ENCODE assay signal across 9 cellular contexts in the genomic region with DNA sequence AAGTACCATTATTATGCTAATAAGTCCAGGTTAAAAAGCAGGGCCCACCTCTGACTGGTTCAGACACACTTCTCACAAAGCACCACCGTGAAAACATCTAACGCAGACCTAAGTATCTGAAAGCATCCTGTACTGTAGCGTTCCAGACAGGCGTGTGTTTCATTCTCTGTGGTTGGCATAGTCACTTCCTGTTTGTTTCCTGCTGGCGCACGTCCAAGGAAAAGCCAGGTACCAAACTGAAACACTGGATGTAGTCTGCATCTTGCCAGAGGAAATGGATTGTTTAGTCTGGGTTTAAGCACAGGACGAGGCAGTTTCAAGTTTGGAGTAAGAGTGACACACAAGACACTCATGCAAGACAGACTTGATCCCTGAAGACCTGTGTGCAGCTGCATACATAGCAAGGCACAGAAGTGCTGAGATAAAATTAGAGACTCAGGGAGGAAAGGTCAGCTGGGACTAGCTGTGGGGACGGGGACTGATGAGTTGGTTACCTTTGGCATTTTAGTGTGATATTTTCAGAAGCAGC. TPM values are rescaled to one million over a fixed set of nuclear protein-coding genes. Genes with fewer than 3 reads are reported as not detected.
DNase-seq lines count a peak whose midpoint lies in the region; ATAC-seq, FAIRE-seq and TF ChIP-seq lines count a peak whose summit lies in the region.
"Had no signal": no experiment of that assay in that cellular context is flagged by ENCODE, and none has a peak within 500 bp of the region (broad histone marks: within the 10 kb centered on the region; RNA-seq: fewer than 3 reads in every experiment).

No MANE protein-coding gene starts in this region.

- no peak overlapping the region for H2BK120ac ChIP-seq in H9 (ENCODE audit: low read depth, low read length, poor library complexity, severe bottlenecking)

- H3K18ac ChIP-seq in H9 (ENCODE audit: insufficient read length, low read depth, low read length) = no peak overlapping the region

- no peak overlapping the region for H3K23ac ChIP-seq in H9 (ENCODE audit: insufficient read length, low read depth, low read length)

- H2AK5ac ChIP-seq in H9 (ENCODE audit: insufficient read length, low read length) = no peak overlapping the region

- H3K27me3 ChIP-seq in CD8-positive, alpha-beta memory T cell (ENCODE audit: insufficient read depth, low read length, poor library complexity, severe bottlenecking) = no peaks in the 10 kb centered on the region
- H3K27me3 ChIP-seq in H9 (ENCODE audit: insufficient read depth, low read length) (no peaks in the 10 kb centered on the region), pancreas (no peaks in the 10 kb centered on the region), sigmoid colon (no peaks in the 10 kb centered on the region), suprapubic skin (no peaks in the 10 kb centered on the region)

- no CpG with 5 or more reads among the region's 8 CpGs for WGBS in H9 (ENCODE audit: extremely low coverage, insufficient read length, low lambda C conversion rate)
- WGBS in pancreas, 2 donors = 38 to 39% methylated on average over 8 of the region's 8 CpGs
- 15 to 18% methylated on average over 8 of the region's 8 CpGs for WGBS in sigmoid colon, 2 donors
- 26% methylated on average over 8 of the region's 8 CpGs for WGBS in suprapubic skin

- peaks cover 4% of the 10 kb centered on the region for H3K9me3 ChIP-seq in CD8-positive, alpha-beta memory T cell (ENCODE audit: low read length)
- H3K9me3 ChIP-seq in H9 (ENCODE audit: control insufficient read depth, low read depth, low read length) (no peaks in the 10 kb centered on the region), pancreas (no peaks in the 10 kb centered on the region), sigmoid colon (no peaks in the 10 kb centered on the region), suprapubic skin (peaks cover 3% of the 10 kb centered on the region)

- H2BK5ac ChIP-seq in H9 (ENCODE audit: insufficient read length, low read length) = no peak overlapping the region

- peaks cover 6 to 27% (median 25%) of the 10 kb centered on the region in 3 donors for H3K36me3 Mint-ChIP-seq in CD8-positive, alpha-beta memory T cell
- H3K36me3 Mint-ChIP-seq in H9 (ENCODE audit: insufficient read depth in 1 of 3, low read depth in 3 of 3) = peaks cover 12 to 17% (median 14%) of the 10 kb centered on the region in 3 experiments
- H3K36me3 Mint-ChIP-seq in activated CD4-positive, alpha-beta T cell treated with anti-CD3 and anti-CD28 coated beads, Interleukin-2, amount 10 ng/mL, durations not matched to agents 24 days and 14 days (ENCODE audit: low read depth) = peaks cover 35% of the 10 kb centered on the region

- peaks cover 0 to 6% (median 0%) of the 10 kb centered on the region in 5 donors for H3K9me3 Mint-ChIP-seq in CD8-positive, alpha-beta memory T cell
- H3K9me3 Mint-ChIP-seq in H9 = peaks cover 12% of the 10 kb centered on the region in 2 experiments; a peak in 4 of 5 replicates
- peaks cover 3% of the 10 kb centered on the region for H3K9me3 Mint-ChIP-seq in activated CD4-positive, alpha-beta T cell treated with anti-CD3 and anti-CD28 coated beads, Interleukin-2, amount 10 ng/mL, durations not matched to agents 24 days and 14 days

- H3K4me1 ChIP-seq in CD8-positive, alpha-beta memory T cell (ENCODE audit: insufficient read depth, low read length) = peaks cover 26% of the 10 kb centered on the region
- peaks cover 5% of the 10 kb centered on the region for H3K4me1 ChIP-seq in H9 (ENCODE audit: insufficient read depth, low read length)
- H3K4me1 ChIP-seq in pancreas = no peaks in the 10 kb centered on the region
- H3K4me1 ChIP-seq in sigmoid colon = peaks cover 0 to 10% (median 3%) of the 10 kb centered on the region in 4 donors
- peaks cover 2% of the 10 kb centered on the region for H3K4me1 ChIP-seq in suprapubic skin
- H3K4me1 ChIP-seq: HAP-1 had no signal

- H3K27ac Mint-ChIP-seq in CD8-positive, alpha-beta memory T cell = peak overlapping the region; percentile 81 to 100 (median 97)
- H3K27ac Mint-ChIP-seq in H9 = peak overlapping the region in 2 of 3 experiments; percentile 81 to 88; a peak in 4 of 7 replicates
- peak overlapping the region; percentile 71 for H3K27ac Mint-ChIP-seq in activated CD4-positive, alpha-beta T cell treated with anti-CD3 and anti-CD28 coated beads, Interleukin-2, amount 10 ng/mL, durations not matched to agents 24 days and 14 days

- H2BK12ac ChIP-seq in H9 (ENCODE audit: insufficient read length, low read depth, low read length) = no peak overlapping the region

- H4K91ac ChIP-seq in H9 (ENCODE audit: insufficient read length, low read depth, low read length) = no peak overlapping the region

- H3K4me2 ChIP-seq in H9 (ENCODE audit: insufficient read depth, insufficient read length, low read length) = no peak overlapping the region

- no peak overlapping the region for H3K9ac ChIP-seq in H9 (ENCODE audit: extremely low read depth, insufficient read length, low read length)

- peak; percentile 43 to 82 (median 68) for ATAC-seq in pancreas

- H3K14ac ChIP-seq in H9 (ENCODE audit: insufficient read depth, low read length) = no peak overlapping the region

- no peak for TF ChIP-seq CTCF in H9 (conservative IDR thresholded peaks at IDR 0.05)
- TF ChIP-seq CTCF in pancreas (IDR thresholded peaks at IDR 0.05) = no peak
- TF ChIP-seq CTCF in sigmoid colon (IDR thresholded peaks at IDR 0.05) = no peak
- no peak for TF ChIP-seq CTCF in suprapubic skin (IDR thresholded peaks at IDR 0.05)

- H2BK15ac ChIP-seq in H9 (ENCODE audit: low read depth, low read length) = no peak overlapping the region

- H4K5ac ChIP-seq in H9 (ENCODE audit: insufficient read length, low read depth, low read length) = no peak overlapping the region

- no peak overlapping the region for H2AFZ ChIP-seq in H9 (ENCODE audit: low read length)

- H3K27ac ChIP-seq in CD8-positive, alpha-beta memory T cell (ENCODE audit: low read depth, low read length) = no peak overlapping the region
- H3K27ac ChIP-seq in H9 (ENCODE audit: insufficient read length, low read depth, low read length) = no peak overlapping the region
- no peak overlapping the region for H3K27ac ChIP-seq in pancreas
- no peak overlapping the region for H3K27ac ChIP-seq in sigmoid colon
- H3K27ac ChIP-seq in suprapubic skin = no peak overlapping the region

- no peak for FAIRE-seq in pancreas (lab: Jason Lieb, UNC)

- no peaks in the 10 kb centered on the region for H3K27me3 Mint-ChIP-seq in CD8-positive, alpha-beta memory T cell
- no peaks in the 10 kb centered on the region for H3K27me3 Mint-ChIP-seq in H9 (ENCODE audit: low read depth)
- no peaks in the 10 kb centered on the region for H3K27me3 Mint-ChIP-seq in activated CD4-positive, alpha-beta T cell treated with anti-CD3 and anti-CD28 coated beads, Interleukin-2, amount 10 ng/mL, durations not matched to agents 24 days and 14 days

- no peak overlapping the region for H3K56ac ChIP-seq in H9 (ENCODE audit: insufficient read length, low read depth, low read length)

- H3K4me3 Mint-ChIP-seq in CD8-positive, alpha-beta memory T cell = peak overlapping the region in 6 of 7 donors; percentile 19 to 83 (median 72)
- H3K4me3 Mint-ChIP-seq in H9 = no peak overlapping the region
- H3K4me3 Mint-ChIP-seq in activated CD4-positive, alpha-beta T cell treated with anti-CD3 and anti-CD28 coated beads, Interleukin-2, amount 10 ng/mL, durations not matched to agents 24 days and 14 days = peak overlapping the region; percentile 16

- H3K36me3 ChIP-seq in CD8-positive, alpha-beta memory T cell (ENCODE audit: insufficient read depth, low read length) = no peaks in the 10 kb centered on the region
- H3K36me3 ChIP-seq in pancreas (no peaks in the 10 kb centered on the region), sigmoid colon (no peaks in the 10 kb centered on the region), suprapubic skin (peaks cover 4% of the 10 kb centered on the region)
- H3K36me3 ChIP-seq: HAP-1 had no signal

- TF ChIP-seq EP300 in sigmoid colon (IDR thresholded peaks at IDR 0.05) (no peak), suprapubic skin (IDR thresholded peaks at IDR 0.05) (no peak)

- no peaks in the 10 kb centered on the region for H3K23me2 ChIP-seq in H9 (ENCODE audit: insufficient read length, low read depth, low read length, poor library complexity, severe bottlenecking)

- H3K79me1 ChIP-seq in H9 (ENCODE audit: insufficient read depth, low read depth, low read length, poor library complexity, severe bottlenecking) = no peaks in the 10 kb centered on the region

- CTCF ChIA-PET in CD8-positive, alpha-beta memory T cell (lab: Charles Lee) = interaction anchor here (0.8 to 1.9 kb wide), 4 partner anchors 9 to 317 kb away, joined by 3 to 10 read pairs (median 5); partner anchors contain the start of gene AGBL3

- H3K4ac ChIP-seq in H9 (ENCODE audit: low read depth, low read length) = no peak overlapping the region

- H3T11ph ChIP-seq in H9 (ENCODE audit: low read length) = no peak overlapping the region

- no peak overlapping the region for H3K4me3 ChIP-seq in CD8-positive, alpha-beta memory T cell (ENCODE audit: low read length)
- H3K4me3 ChIP-seq in pancreas (no peak overlapping the region), sigmoid colon (no peak overlapping the region), suprapubic skin (no peak overlapping the region)
- H3K4me3 ChIP-seq: HAP-1 had no signal

- POLR2A ChIA-PET in CD8-positive, alpha-beta memory T cell (lab: Charles Lee) = interaction anchor here (0.6 to 2.1 kb wide), 3 partner anchors 23 to 40 kb away, joined by 3 to 7 read pairs (median 4); partner anchors contain the start of gene BPGM

- H3K79me2 ChIP-seq in H9 (ENCODE audit: insufficient read depth, low read length) = 0 out of 2 replicates have a peak, but pooled peaks cover 1% of the 10 kb centered on the region

- H4K8ac ChIP-seq in H9 (replicated peaks; ENCODE audit: insufficient read length, low read depth, low read length) = no peak overlapping the region

- no peak overlapping the region for H2BK20ac ChIP-seq in H9 (ENCODE audit: low read depth, low read length, poor library complexity, severe bottlenecking)

- no peak for TF ChIP-seq POLR2A in sigmoid colon (IDR thresholded peaks at IDR 0.05)
- no peak for TF ChIP-seq POLR2A in suprapubic skin (IDR thresholded peaks at IDR 0.05)

- intact Hi-C loops in activated CD4-positive, alpha-beta T cell treated with anti-CD3 and anti-CD28 coated beads, Interleukin-2, amount 10 ng/mL, durations not matched to agents 24 days and 14 days (cut with micrococcal nuclease) = loop anchor here (2.0 to 5.0 kb wide), 2 partner anchors 23 to 42 kb away; partner anchors contain the start of gene BPGM
- intact Hi-C loops in pancreas (cut with DNase I) (no loop called here), sigmoid colon (cut with DNase I) (no loop called here)

- H3K4me1 Mint-ChIP-seq in CD8-positive, alpha-beta memory T cell = peaks cover 34 to 48% (median 46%) of the 10 kb centered on the region in 3 donors
- H3K4me1 Mint-ChIP-seq in H9 = peaks cover 10 to 14% of the 10 kb centered on the region in 2 experiments
- H3K4me1 Mint-ChIP-seq in activated CD4-positive, alpha-beta T cell treated with anti-CD3 and anti-CD28 coated beads, Interleukin-2, amount 10 ng/mL, durations not matched to agents 24 days and 14 days = peaks cover 21% of the 10 kb centered on the region

- peak; percentile 72 to 93 (median 82) for DNase-seq in CD8-positive, alpha-beta memory T cell
- no peak for DNase-seq in H9
- DNase-seq in NCI-H2107 (lab: John Stamatoyannopoulos, UW) = peak; percentile 41
- DNase-seq in activated CD4-positive, alpha-beta T cell treated with anti-CD3 and anti-CD28 coated beads, Interleukin-2, amount 10 ng/mL, durations not matched to agents 24 days and 14 days = peak; percentile 85
- peak; percentile 80 for DNase-seq in effector CD8-positive, alpha-beta T cell (lab: John Stamatoyannopoulos, UW)
- peak in 4 of 6 donors; percentile 36 to 71 (median 48) for DNase-seq in pancreas
- no peak for DNase-seq in sigmoid colon
- no peak for DNase-seq in suprapubic skin (ENCODE audit: low spot score in 2 of 2)

- no peaks in the 10 kb centered on the region for H4K20me1 ChIP-seq in H9 (ENCODE audit: control insufficient read depth, insufficient read depth, insufficient read length)

RNA-seq across cellular contexts. Expression of gene BPGM, which starts 23.3 kb away (rescaled TPM):
- total RNA-seq in CD8-positive, alpha-beta memory T cell = 10 to 100 TPM; 25.4 to 27.1 TPM
- 26.8 TPM for polyA plus RNA-seq in CD8-positive, alpha-beta memory T cell
- 14.0 and 14.4 TPM in 2 replicates for total RNA-seq in H9 (2021)
- 22.3 and 22.6 TPM in 2 replicates for total RNA-seq in activated CD4-positive, alpha-beta T cell treated with anti-CD3 and anti-CD28 coated beads, Interleukin-2, amount 10 ng/mL, durations not matched to agents 24 days and 14 days
- 1 to 10 TPM; 2.8 to 10.0 (median 4.7) TPM for total RNA-seq in pancreas
- 1 to 10 TPM; 9.1 to 10.0 TPM for polyA plus RNA-seq in pancreas
- 10 to 100 TPM; 14.8 to 22.8 (median 19.0) TPM for total RNA-seq in sigmoid colon
- 10 to 100 TPM in 1 of 3 donors, 1 to 10 TPM in 2; 9.0 to 10.5 (median 9.7) TPM for polyA plus RNA-seq in sigmoid colon
- 10 to 100 TPM in 3 of 4 donors, 1 to 10 TPM in 1; 9.8 to 13.3 (median 12.5) TPM for total RNA-seq in suprapubic skin

Comparison
In these comparisons a context has a peak if more than half of its experiments do, and no peak if none do; other contexts are left out.
1. DNase-seq: peak in CD8-positive, alpha-beta memory T cell (5 of 5), NCI-H2107 (single experiment), activated CD4-positive, alpha-beta T cell treated with anti-CD3 and anti-CD28 coated beads, Interleukin-2, amount 10 ng/mL, durations not matched to agents 24 days and 14 days (single experiment), effector CD8-positive, alpha-beta T cell (single experiment) and pancreas (4 of 6); none in H9 (single experiment), sigmoid colon (single experiment) and suprapubic skin (0 of 2).
2. H3K4me3 Mint-ChIP-seq: peak in CD8-positive, alpha-beta memory T cell (6 of 7) and activated CD4-positive, alpha-beta T cell treated with anti-CD3 and anti-CD28 coated beads, Interleukin-2, amount 10 ng/mL, durations not matched to agents 24 days and 14 days (single experiment); none in H9 (0 of 2).
3. Peak in every context shown above with its lines, with median percentiles within 50 percentile points of each other: H3K27ac Mint-ChIP-seq.